Comparison of ENCODE assay signal across 11 cellular contexts in the genomic region with DNA sequence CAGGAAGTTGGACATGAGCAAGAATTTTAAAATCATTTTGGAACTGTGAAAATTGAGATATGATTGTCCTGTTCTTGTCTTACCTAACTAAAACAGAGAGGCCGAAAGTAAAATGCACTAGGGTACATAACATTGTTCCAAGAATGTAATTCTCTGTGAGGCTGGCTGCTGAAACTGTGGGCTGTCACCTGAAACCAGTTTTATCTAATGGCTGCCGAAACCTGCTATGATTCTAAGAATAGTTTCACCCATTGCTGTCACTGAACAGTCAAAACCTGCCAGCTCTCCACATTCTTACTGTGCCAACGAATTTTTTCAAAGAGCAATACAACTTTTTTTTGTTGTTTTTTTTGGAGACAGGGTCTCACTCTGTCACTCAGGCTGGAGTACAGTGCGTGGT.
A peak's percentile ranks its signal among the peaks of the same experiment; 100 is the strongest.
DNase-seq lines count a peak whose midpoint lies in the region; ATAC-seq and TF ChIP-seq lines count a peak whose summit lies in the region.
"Had no signal": no experiment of that assay in that cellular context is flagged by ENCODE, and none has a peak within 500 bp of the region (broad histone marks: within the 10 kb centered on the region; RNA-seq: fewer than 3 reads in every experiment).

No MANE protein-coding gene starts in this region.

- no peak overlapping the region for H3K27ac Mint-ChIP-seq in endothelial cell (ENCODE audit: unreplicated experiment)
- H3K27ac Mint-ChIP-seq: activated naive CD8-positive, alpha-beta T cell had no signal

- H3K27me3 ChIP-seq in foreskin keratinocyte (no peaks in the 10 kb centered on the region), gastrocnemius medialis (no peaks in the 10 kb centered on the region)
- H3K27me3 ChIP-seq: sigmoid colon had no signal

- no peak overlapping the region for H3K27ac ChIP-seq in foreskin keratinocyte
- H3K27ac ChIP-seq in gastrocnemius medialis, result no peak overlapping the region
- H3K27ac ChIP-seq: sigmoid colon had no signal

- no peak overlapping the region for H3K4me3 Mint-ChIP-seq in endothelial cell (ENCODE audit: unreplicated experiment)
- H3K4me3 Mint-ChIP-seq: activated naive CD8-positive, alpha-beta T cell had no signal

- peaks cover under 1% of the 10 kb centered on the region for H3K36me3 Mint-ChIP-seq in endothelial cell (ENCODE audit: low read depth, unreplicated experiment)
- H3K36me3 Mint-ChIP-seq: activated naive CD8-positive, alpha-beta T cell had no signal

- in situ Hi-C loops in gastrocnemius medialis (cut with MboI; ENCODE audit: low sequenced_read_pairs in 4 of 4), result no loop called here

- no peaks in the 10 kb centered on the region for H3K4me1 Mint-ChIP-seq in endothelial cell (ENCODE audit: unreplicated experiment)

- no peak overlapping the region for H3K4me3 ChIP-seq in gastrocnemius medialis
- H3K4me3 ChIP-seq: sigmoid colon had no signal

- peaks cover 3% of the 10 kb centered on the region for H3K27me3 Mint-ChIP-seq in endothelial cell (ENCODE audit: unreplicated experiment)
- H3K27me3 Mint-ChIP-seq: activated naive CD8-positive, alpha-beta T cell had no signal

- TF ChIP-seq POLR2A in gastrocnemius medialis (IDR thresholded peaks at IDR 0.05), result no peak

- H3K9me3 Mint-ChIP-seq in endothelial cell (ENCODE audit: unreplicated experiment), result no peaks in the 10 kb centered on the region

- intact Hi-C loops in left ventricle myocardium superior (cut with micrococcal nuclease), result no loop called here
- intact Hi-C loops in cardiac septum (cut with DNase I), result no loop called here
- intact Hi-C loops in gastrocnemius medialis (cut with DNase I; ENCODE audit: low total_unique reads), result no loop called here

- H3K9me3 ChIP-seq in gastrocnemius medialis, result no peaks in the 10 kb centered on the region
- H3K9me3 ChIP-seq: sigmoid colon had no signal

- no peaks in the 10 kb centered on the region for H3K4me1 ChIP-seq in foreskin keratinocyte
- no peaks in the 10 kb centered on the region for H3K4me1 ChIP-seq in gastrocnemius medialis
- H3K4me1 ChIP-seq: sigmoid colon had no signal

- DNase-seq in left ventricle myocardium superior (no peak), cardiac septum (ENCODE audit: low spot score) (no peak), foreskin keratinocyte (no peak), endothelial cell (ENCODE audit: low spot score) (no peak), gastrocnemius medialis (no peak), DMS53 (lab: John Stamatoyannopoulos, UW) (no peak)
- DNase-seq: Calu3, sigmoid colon had no signal

- H3K36me3 ChIP-seq in gastrocnemius medialis, result no peaks in the 10 kb centered on the region
- H3K36me3 ChIP-seq: sigmoid colon had no signal

- TF ChIP-seq CTCF in foreskin keratinocyte (conservative IDR thresholded peaks at IDR 0.05) (no peak), endothelial cell (IDR thresholded peaks at IDR 0.05; ENCODE audit: unreplicated experiment) (no peak), gastrocnemius medialis (IDR thresholded peaks at IDR 0.05 in 4 of 5, conservative IDR thresholded peaks at IDR 0.05 in 1 of 5) (no peak)

- ATAC-seq in left ventricle myocardium superior, result peak; percentile 52
- ATAC-seq in HG02623 (IDR thresholded peaks at IDR 0.05; ENCODE audit: unreplicated experiment), result peak; percentile 63
- peak; percentile 76 for ATAC-seq in HG03460 (IDR thresholded peaks at IDR 0.05; ENCODE audit: unreplicated experiment)
- no peak for ATAC-seq in foreskin keratinocyte
- no peak for ATAC-seq in gastrocnemius medialis

Comparison
In these comparisons a context has a peak if more than half of its experiments do, and no peak if none do; other contexts are left out.
1. ATAC-seq: peak in left ventricle myocardium superior (single experiment), HG02623 (single experiment) and HG03460 (single experiment); none in foreskin keratinocyte (single experiment) and gastrocnemius medialis (0 of 2).